In genomic region chr1:243409284-243409683, GRCh38 we compare ENCODE assay signal across 12 cellular contexts.
A peak's percentile ranks its signal among the peaks of the same experiment; 100 is the strongest.
DNase-seq lines count a peak whose midpoint lies in the region; ATAC-seq, FAIRE-seq and TF ChIP-seq lines count a peak whose summit lies in the region.
"Had no signal": no experiment of that assay in that cellular context is flagged by ENCODE, and none has a peak within 500 bp of the region (broad histone marks: within the 10 kb centered on the region; RNA-seq: fewer than 3 reads in every experiment).

No MANE protein-coding gene starts in this region.

- H4K20me1 ChIP-seq in PC-3 (ENCODE audit: low read length) = no peaks in the 10 kb centered on the region

- peak; percentile 62; the same call in 1 of the 2 replicates for ATAC-seq in PC-3
- ATAC-seq in left lung = no peak
- ATAC-seq in Right ventricle myocardium superior (ENCODE audit: poor library complexity) = no peak
- ATAC-seq in HG02763 (IDR thresholded peaks at IDR 0.05; ENCODE audit: unreplicated experiment) = no peak
- ATAC-seq: gastroesophageal sphincter, T-cell had no signal

- H3K27ac ChIP-seq in C4-2B (no peak overlapping the region), PC-3 (ENCODE audit: low read length) (no peak overlapping the region), left lung (no peak overlapping the region)
- H3K27ac ChIP-seq: gastroesophageal sphincter, skin epidermis had no signal

- H3K36me3 ChIP-seq in PC-3 (ENCODE audit: low read depth, low read length) (no peaks in the 10 kb centered on the region), left lung (no peaks in the 10 kb centered on the region)
- H3K36me3 ChIP-seq: gastroesophageal sphincter had no signal

- intact Hi-C loops in PC-3 (cut with micrococcal nuclease) = loop anchor here (1.0 kb wide), 1 partner anchor 65 kb away; no protein-coding TSS in a partner anchor
- intact Hi-C loops in left lung (cut with DNase I) = no loop called here
- intact Hi-C loops in Right ventricle myocardium superior (cut with DNase I) = no loop called here

- BruUV-seq in PC-3 (replicated peaks; lab: Mats Ljungman, UMichigan) = no TSS peak

- no peak overlapping the region for H2AFZ ChIP-seq in PC-3 (ENCODE audit: low read length)

- POLR2A ChIA-PET in PC-3 (lab: Charles Lee; ENCODE audit: unreplicated experiment) = no interaction called here

- H3K4me3 ChIP-seq in PC-3 (ENCODE audit: low read length) = no peak overlapping the region
- H3K4me3 ChIP-seq in foreskin fibroblast (ENCODE audit: low read depth in 1 of 2, low read length in 2 of 2) = no peak overlapping the region
- no peak overlapping the region for H3K4me3 ChIP-seq in left lung
- H3K4me3 ChIP-seq: gastroesophageal sphincter, skin epidermis had no signal

- no peaks in the 10 kb centered on the region for H3F3A ChIP-seq in PC-3 (ENCODE audit: low read length, unreplicated experiment)

- H3K27me3 ChIP-seq in PC-3 (ENCODE audit: low read length) (no peaks in the 10 kb centered on the region), left lung (no peaks in the 10 kb centered on the region)
- H3K27me3 ChIP-seq: gastroesophageal sphincter had no signal

- TF ChIP-seq CTCF in C4-2B (conservative IDR thresholded peaks at IDR 0.05) = peak; percentile 46
- peak; percentile 75 for TF ChIP-seq CTCF in PC-3 (conservative IDR thresholded peaks at IDR 0.05; ENCODE audit: low read depth, low read length)
- TF ChIP-seq CTCF in foreskin fibroblast (IDR thresholded peaks at IDR 0.05; ENCODE audit: low read depth, low read length) = peak; percentile 18
- no peak for TF ChIP-seq CTCF in left lung (IDR thresholded peaks at IDR 0.05)

- no peaks in the 10 kb centered on the region for H3K79me2 ChIP-seq in PC-3 (ENCODE audit: low read length)

- H3K9me3 ChIP-seq in PC-3 (ENCODE audit: low read length) = no peaks in the 10 kb centered on the region
- H3K9me3 ChIP-seq in left lung = no peaks in the 10 kb centered on the region
- H3K9me3 ChIP-seq: gastroesophageal sphincter had no signal

- FAIRE-seq in GM19239 (lab: Jason Lieb, UNC) = peak; percentile 64

- no peak overlapping the region for H3K4me2 ChIP-seq in PC-3 (ENCODE audit: low read length)

- DNase-seq in GM19239 (ENCODE audit: insufficient read length, low spot score) (no peak), PC-3 (peak; percentile 61), foreskin fibroblast (no peak), D341Med (ENCODE audit: low spot score) (no peak), left lung (no peak), Right ventricle myocardium superior (no peak)
- DNase-seq: aorta, T-cell had no signal

- H3K4me1 ChIP-seq in PC-3 (ENCODE audit: insufficient read depth, low read length) (no peaks in the 10 kb centered on the region), left lung (peaks cover 0 to 4% of the 10 kb centered on the region in 2 donors)
- H3K4me1 ChIP-seq: gastroesophageal sphincter had no signal

- H3K9ac ChIP-seq in PC-3 (ENCODE audit: low read length) = no peak overlapping the region

- no peaks in the 10 kb centered on the region for H3K9me2 ChIP-seq in PC-3 (replicated peaks; ENCODE audit: low read length)

- CTCF ChIA-PET in PC-3 (lab: Charles Lee) = interaction anchor here (0.6 to 1.1 kb wide), 3 partner anchors 66 to 939 kb away, joined by 3 to 5 read pairs (median 4); no protein-coding TSS in a partner anchor

Comparison
In these comparisons a context has a peak if more than half of its experiments do, and no peak if none do; other contexts are left out.
1. CTCF ChIP-seq: peak in C4-2B (single experiment), PC-3 (single experiment) and foreskin fibroblast (single experiment); none in left lung (0 of 2).